In the genomic region with DNA sequence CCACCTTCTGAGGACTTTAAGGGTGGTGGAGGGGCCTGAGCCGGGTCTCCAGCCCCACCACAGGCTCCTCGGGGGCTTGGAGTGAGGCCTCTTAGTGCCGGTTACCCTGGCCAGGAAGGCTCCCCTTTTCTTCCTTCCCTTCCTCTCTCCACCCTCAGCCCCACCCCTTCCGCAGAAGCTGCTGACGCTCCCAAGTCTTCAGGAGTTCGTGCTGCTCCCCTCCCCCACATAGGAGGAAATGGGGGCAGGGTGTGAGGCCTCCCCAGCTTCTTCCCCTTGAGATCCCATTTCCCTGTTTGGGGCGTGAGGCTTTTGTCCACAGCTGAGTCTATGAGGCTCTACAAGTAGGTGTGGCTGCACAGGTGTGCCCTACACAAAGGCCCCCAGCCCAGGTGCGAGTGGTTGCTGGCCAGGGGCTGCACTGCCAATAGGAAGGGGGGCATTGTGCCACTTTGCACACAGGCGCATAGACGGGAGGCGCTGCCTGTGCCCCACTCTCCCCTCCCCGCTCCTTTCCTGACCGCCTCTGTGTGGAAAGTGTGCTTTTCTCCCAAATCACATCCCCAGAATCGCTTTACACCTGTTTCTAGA, we compare ENCODE assay signal across 10 cellular contexts. TPM values are rescaled to one million over a fixed set of nuclear protein-coding genes. Genes with fewer than 3 reads are reported as not detected.
DNase-seq lines count a peak whose midpoint lies in the region; ATAC-seq and TF ChIP-seq lines count a peak whose summit lies in the region.
"Had no signal": no experiment of that assay in that cellular context is flagged by ENCODE, and none has a peak within 500 bp of the region (broad histone marks: within the 10 kb centered on the region; RNA-seq: fewer than 3 reads in every experiment).

No MANE protein-coding gene starts in this region.

- TF ChIP-seq CTCF in left lung (IDR thresholded peaks at IDR 0.05) (no peak), thoracic aorta (IDR thresholded peaks at IDR 0.05) (no peak)

- peaks cover 10% of the 10 kb centered on the region for H3K36me3 Mint-ChIP-seq in T-helper 2 cell treated with Interferon-gamma antibody and Interleukin-4, amounts not matched to agents 5 μg/mL and 100 μg/mL, for 36 hours (ENCODE audit: low read depth)
- H3K36me3 Mint-ChIP-seq in activated T-helper 2 cell treated with anti-CD3 and anti-CD28 coated beads, Interferon-gamma antibody, Interleukin-2, Interleukin-4, amounts not matched to agents 10 μg/mL and 5 μg/mL and 100 μg/mL, durations not matched to agents 14 hours and 24 hours and 36 hours (ENCODE audit: low read depth): peaks cover 18% of the 10 kb centered on the region

- intact Hi-C loops in activated T-helper 2 cell treated with anti-CD3 and anti-CD28 coated beads, Interferon-gamma antibody, Interleukin-2, Interleukin-4, amounts not matched to agents 10 μg/mL and 5 μg/mL and 100 μg/mL, durations not matched to agents 14 hours and 24 hours and 36 hours (cut with micrococcal nuclease): no loop called here
- intact Hi-C loops in left lung (cut with DNase I): no loop called here

- H3K4me3 Mint-ChIP-seq in T-helper 2 cell treated with Interferon-gamma antibody and Interleukin-4, amounts not matched to agents 5 μg/mL and 100 μg/mL, for 36 hours: peak overlapping the region; percentile 70
- peak overlapping the region; percentile 56 for H3K4me3 Mint-ChIP-seq in activated T-helper 2 cell treated with anti-CD3 and anti-CD28 coated beads, Interferon-gamma antibody, Interleukin-2, Interleukin-4, amounts not matched to agents 10 μg/mL and 5 μg/mL and 100 μg/mL, durations not matched to agents 14 hours and 24 hours and 36 hours (ENCODE audit: low read depth)

- H3K4me1 ChIP-seq in left lung (peaks cover 9 to 68% of the 10 kb centered on the region in 2 donors), thoracic aorta (ENCODE audit: control insufficient read depth in 1 of 2, low read depth in 2 of 2) (peaks cover 0 to 27% of the 10 kb centered on the region in 2 donors)

- no peaks in the 10 kb centered on the region for H3K27me3 Mint-ChIP-seq in T-helper 2 cell treated with Interferon-gamma antibody and Interleukin-4, amounts not matched to agents 5 μg/mL and 100 μg/mL, for 36 hours (ENCODE audit: low read depth)
- H3K27me3 Mint-ChIP-seq in activated T-helper 2 cell treated with anti-CD3 and anti-CD28 coated beads, Interferon-gamma antibody, Interleukin-2, Interleukin-4, amounts not matched to agents 10 μg/mL and 5 μg/mL and 100 μg/mL, durations not matched to agents 14 hours and 24 hours and 36 hours (ENCODE audit: low read depth): no peaks in the 10 kb centered on the region

- peak overlapping the region; percentile 82 for H3K27ac Mint-ChIP-seq in T-helper 2 cell treated with Interferon-gamma antibody and Interleukin-4, amounts not matched to agents 5 μg/mL and 100 μg/mL, for 36 hours
- H3K27ac Mint-ChIP-seq in activated T-helper 2 cell treated with anti-CD3 and anti-CD28 coated beads, Interferon-gamma antibody, Interleukin-2, Interleukin-4, amounts not matched to agents 10 μg/mL and 5 μg/mL and 100 μg/mL, durations not matched to agents 14 hours and 24 hours and 36 hours: peak overlapping the region; percentile 62

- peak overlapping the region in 1 of 2 donors; percentile 41 for H3K4me3 ChIP-seq in left lung
- peak overlapping the region; percentile 44 for H3K4me3 ChIP-seq in thoracic aorta
- H3K4me3 ChIP-seq: ovary had no signal

- H3K9me3 Mint-ChIP-seq in T-helper 2 cell treated with Interferon-gamma antibody and Interleukin-4, amounts not matched to agents 5 μg/mL and 100 μg/mL, for 36 hours: no peaks in the 10 kb centered on the region
- no peaks in the 10 kb centered on the region for H3K9me3 Mint-ChIP-seq in activated T-helper 2 cell treated with anti-CD3 and anti-CD28 coated beads, Interferon-gamma antibody, Interleukin-2, Interleukin-4, amounts not matched to agents 10 μg/mL and 5 μg/mL and 100 μg/mL, durations not matched to agents 14 hours and 24 hours and 36 hours

- DNase-seq in T-helper 2 cell treated with Interferon-gamma antibody and Interleukin-4, amounts not matched to agents 5 μg/mL and 100 μg/mL, for 36 hours (ENCODE audit: low spot score): no peak
- DNase-seq in T-helper 2 cell: no peak
- DNase-seq in activated T-helper 2 cell treated with anti-CD3 and anti-CD28 coated beads, Interferon-gamma antibody, Interleukin-2, Interleukin-4, amounts not matched to agents 10 μg/mL and 5 μg/mL and 100 μg/mL, durations not matched to agents 14 hours and 24 hours and 36 hours (ENCODE audit: low spot score): no peak
- peak; percentile 87 to 91 for DNase-seq in left lung
- DNase-seq in thoracic aorta (ENCODE audit: low spot score): no peak
- no peak for DNase-seq in NCI-H2196 treated with DMSO at 0.1 percent for 48 hours (lab: John Stamatoyannopoulos, UW; ENCODE audit: unreplicated experiment)
- no peak for DNase-seq in OCI-M2 (lab: John Stamatoyannopoulos, UW; ENCODE audit: unreplicated experiment)
- no peak for DNase-seq in NCI-H510A treated with DMSO at 0.1 percent for 48 hours (lab: John Stamatoyannopoulos, UW)

- H3K27ac ChIP-seq in left lung (peak overlapping the region; percentile 65 to 76), thoracic aorta (peak overlapping the region in 1 of 2 donors; percentile 22)
- H3K27ac ChIP-seq: epithelial cell of prostate, ovary had no signal

- H3K4me1 Mint-ChIP-seq in T-helper 2 cell treated with Interferon-gamma antibody and Interleukin-4, amounts not matched to agents 5 μg/mL and 100 μg/mL, for 36 hours (ENCODE audit: low read depth): peaks cover 39% of the 10 kb centered on the region
- peaks cover 27% of the 10 kb centered on the region for H3K4me1 Mint-ChIP-seq in activated T-helper 2 cell treated with anti-CD3 and anti-CD28 coated beads, Interferon-gamma antibody, Interleukin-2, Interleukin-4, amounts not matched to agents 10 μg/mL and 5 μg/mL and 100 μg/mL, durations not matched to agents 14 hours and 24 hours and 36 hours (ENCODE audit: low read depth)

- H3K36me3 ChIP-seq in left lung (no peaks in the 10 kb centered on the region), thoracic aorta (no peaks in the 10 kb centered on the region)
- H3K36me3 ChIP-seq: ovary had no signal

- H3K9me3 ChIP-seq in left lung: no peaks in the 10 kb centered on the region
- H3K9me3 ChIP-seq in thoracic aorta: no peaks in the 10 kb centered on the region
- H3K9me3 ChIP-seq: ovary had no signal

- ATAC-seq in left lung (peak; percentile 82), thoracic aorta (ENCODE audit: insufficient number of reproducible peaks, low FRiP score, low read depth) (no peak)

- H3K27me3 ChIP-seq in left lung: no peaks in the 10 kb centered on the region
- H3K27me3 ChIP-seq in thoracic aorta (replicated peaks; ENCODE audit: insufficient read depth): no peaks in the 10 kb centered on the region
- H3K27me3 ChIP-seq: ovary had no signal

RNA-seq across cellular contexts. Expression of gene CALML4, which starts 0.9 kb away (rescaled TPM):
- total RNA-seq in activated T-helper 2 cell treated with anti-CD3 and anti-CD28 coated beads, Interferon-gamma antibody, Interleukin-2, Interleukin-4, amounts not matched to agents 10 μg/mL and 5 μg/mL and 100 μg/mL, durations not matched to agents 14 hours and 24 hours and 36 hours: 11.9 and 12.1 TPM in 2 replicates
- total RNA-seq in left lung (10 to 100 TPM in 1 of 2 donors, 1 to 10 TPM in 1; 3.0 to 10.8 TPM), thoracic aorta (1 to 10 TPM; 1.6 to 7.7 TPM)

RNA-seq across cellular contexts. Expression of gene CLN6, which starts 23.5 kb away (rescaled TPM):
- 82.4 and 84.9 TPM in 2 replicates for total RNA-seq in activated T-helper 2 cell treated with anti-CD3 and anti-CD28 coated beads, Interferon-gamma antibody, Interleukin-2, Interleukin-4, amounts not matched to agents 10 μg/mL and 5 μg/mL and 100 μg/mL, durations not matched to agents 14 hours and 24 hours and 36 hours
- total RNA-seq in left lung (10 to 100 TPM; 28.3 to 50.3 TPM), thoracic aorta (10 to 100 TPM; 18.5 to 22.9 TPM)

Comparison
In these comparisons a context has a peak if more than half of its experiments do, and no peak if none do; other contexts are left out.
1. DNase-seq: peak in left lung (2 of 2); none in T-helper 2 cell treated with Interferon-gamma antibody and Interleukin-4, amounts not matched to agents 5 μg/mL and 100 μg/mL, for 36 hours (single experiment), T-helper 2 cell (0 of 5), activated T-helper 2 cell treated with anti-CD3 and anti-CD28 coated beads, Interferon-gamma antibody, Interleukin-2, Interleukin-4, amounts not matched to agents 10 μg/mL and 5 μg/mL and 100 μg/mL, durations not matched to agents 14 hours and 24 hours and 36 hours (single experiment), thoracic aorta (single experiment), NCI-H2196 treated with DMSO at 0.1 percent for 48 hours (single experiment), OCI-M2 (single experiment) and NCI-H510A treated with DMSO at 0.1 percent for 48 hours (single experiment).